ENCODE assay signal across 16 cellular contexts in the genomic region with DNA sequence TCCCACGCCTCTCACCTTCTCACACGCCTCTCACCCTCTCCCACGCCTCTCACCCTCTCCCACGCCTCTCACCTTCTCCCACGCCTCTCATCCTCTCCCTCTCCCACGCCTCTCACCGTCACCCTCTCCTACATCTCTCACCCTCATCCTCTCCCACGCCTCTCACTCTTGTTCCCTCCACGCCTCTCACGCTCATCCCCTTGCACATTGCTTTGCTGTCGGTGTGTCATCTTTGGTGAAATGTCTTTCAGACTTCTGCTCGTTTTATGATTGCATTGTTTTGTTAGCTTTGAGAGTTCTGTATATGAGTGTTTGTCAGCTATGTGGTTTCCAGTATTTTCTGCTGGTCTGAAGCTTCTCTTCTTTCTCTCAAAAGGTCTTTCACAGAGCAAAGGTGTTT.
DNase-seq lines count a peak whose midpoint lies in the region; ATAC-seq and TF ChIP-seq lines count a peak whose summit lies in the region.
"Had no signal": no experiment of that assay in that cellular context is flagged by ENCODE, and none has a peak within 500 bp of the region (broad histone marks: within the 10 kb centered on the region; RNA-seq: fewer than 3 reads in every experiment).

No MANE protein-coding gene starts in this region.

- peaks cover 7% of the 10 kb centered on the region for H3K9me3 Mint-ChIP-seq in MCF 10A (ENCODE audit: unreplicated experiment)
- peaks cover 9% of the 10 kb centered on the region for H3K9me3 Mint-ChIP-seq in activated naive CD8-positive, alpha-beta T cell (ENCODE audit: low read depth)
- peaks cover 14% of the 10 kb centered on the region for H3K9me3 Mint-ChIP-seq in natural killer cell treated with Interleukin-12 subunit alpha and Interleukin-12 subunit beta and Interleukin-15 and Interleukin-18, amount 100 ng/mL, for 72 hours

- no peak for TF ChIP-seq POLR2A in breast epithelium (IDR thresholded peaks at IDR 0.05)

- DNase-seq in MCF 10A (ENCODE audit: unreplicated experiment): no peak
- no peak for DNase-seq in breast epithelium (ENCODE audit: low spot score in 2 of 2)
- DNase-seq in natural killer cell treated with Interleukin-12 subunit alpha and Interleukin-12 subunit beta and Interleukin-15 and Interleukin-18, amount 100 ng/mL, for 72 hours (ENCODE audit: low spot score): no peak
- no peak for DNase-seq in iPS-NIHi11 (ENCODE audit: low spot score)
- no peak for DNase-seq in right atrium auricular region (ENCODE audit: low spot score)
- DNase-seq: ACHN, DMS79 treated with DMSO at 0.1 percent for 48 hours, HCEC 1CT, mesenchymal stem cell, NCI-H1436 treated with DMSO at 0.1 percent for 48 hours, NCI-H82, upper lobe of left lung had no signal

- TF ChIP-seq CTCF in MCF 10A (IDR thresholded peaks at IDR 0.05; ENCODE audit: unreplicated experiment): no peak
- no peak for TF ChIP-seq CTCF in breast epithelium (IDR thresholded peaks at IDR 0.05)
- no peak for TF ChIP-seq CTCF in right atrium auricular region (IDR thresholded peaks at IDR 0.05)

- POLR2A ChIA-PET in MCF 10A (lab: Yijun Ruan, JAX): interaction anchor here (1.8 kb wide), 1 partner anchor 21 kb away, joined by 4 read pairs; no protein-coding TSS in a partner anchor

- H3K4me1 ChIP-seq in breast epithelium: no peaks in the 10 kb centered on the region
- peaks cover 0 to 6% of the 10 kb centered on the region in 2 donors for H3K4me1 ChIP-seq in right atrium auricular region

- H3K27ac ChIP-seq in breast epithelium: no peak overlapping the region
- H3K27ac ChIP-seq in right atrium auricular region: no peak overlapping the region
- H3K27ac ChIP-seq: SK-N-MC, upper lobe of left lung had no signal

- peaks cover 11% of the 10 kb centered on the region for H3K4me1 Mint-ChIP-seq in MCF 10A (ENCODE audit: insufficient read depth, unreplicated experiment)
- H3K4me1 Mint-ChIP-seq in activated naive CD8-positive, alpha-beta T cell (ENCODE audit: low read depth): peaks cover 39% of the 10 kb centered on the region
- peaks cover 27 to 38% of the 10 kb centered on the region in 2 donors for H3K4me1 Mint-ChIP-seq in natural killer cell treated with Interleukin-12 subunit alpha and Interleukin-12 subunit beta and Interleukin-15 and Interleukin-18, amount 100 ng/mL, for 72 hours (ENCODE audit: low read depth in 2 of 2)

- no peaks in the 10 kb centered on the region for H3K27me3 Mint-ChIP-seq in MCF 10A (ENCODE audit: insufficient read depth, unreplicated experiment)
- H3K27me3 Mint-ChIP-seq in activated naive CD8-positive, alpha-beta T cell: no peaks in the 10 kb centered on the region
- H3K27me3 Mint-ChIP-seq in natural killer cell treated with Interleukin-12 subunit alpha and Interleukin-12 subunit beta and Interleukin-15 and Interleukin-18, amount 100 ng/mL, for 72 hours: no peaks in the 10 kb centered on the region

- no peak for ATAC-seq in natural killer cell treated with Interleukin-12 subunit alpha and Interleukin-12 subunit beta and Interleukin-15 and Interleukin-18, amount 100 ng/mL, for 72 hours
- ATAC-seq in HG03159 (IDR thresholded peaks at IDR 0.05; ENCODE audit: unreplicated experiment) (no peak), esophagus mucosa (no peak)

- CTCF ChIA-PET in MCF 10A (lab: Yijun Ruan, JAX): interaction anchor here (0.6 to 1.0 kb wide), 5 partner anchors 31 to 438 kb away, joined by 3 to 6 read pairs (median 4); no protein-coding TSS in a partner anchor

- peaks cover 0 to 4% of the 10 kb centered on the region in 2 donors for H3K9me3 ChIP-seq in breast epithelium
- H3K9me3 ChIP-seq in right atrium auricular region: peaks cover 0 to 10% of the 10 kb centered on the region in 2 donors
- H3K9me3 ChIP-seq: upper lobe of left lung had no signal

- no peaks in the 10 kb centered on the region for H3K27me3 ChIP-seq in breast epithelium
- H3K27me3 ChIP-seq in right atrium auricular region: no peaks in the 10 kb centered on the region
- H3K27me3 ChIP-seq: upper lobe of left lung had no signal

- no peak overlapping the region for H3K4me3 Mint-ChIP-seq in MCF 10A (ENCODE audit: unreplicated experiment)
- peak overlapping the region; percentile 69 for H3K4me3 Mint-ChIP-seq in activated naive CD8-positive, alpha-beta T cell
- H3K4me3 Mint-ChIP-seq in natural killer cell treated with Interleukin-12 subunit alpha and Interleukin-12 subunit beta and Interleukin-15 and Interleukin-18, amount 100 ng/mL, for 72 hours: peak overlapping the region; percentile 37

- H3K36me3 ChIP-seq in breast epithelium (peaks cover 4% of the 10 kb centered on the region), right atrium auricular region (peaks cover 24% of the 10 kb centered on the region)

- H3K4me3 ChIP-seq in breast epithelium: no peak overlapping the region
- H3K4me3 ChIP-seq in right atrium auricular region: no peak overlapping the region
- H3K4me3 ChIP-seq: SK-N-MC, upper lobe of left lung had no signal

- H3K36me3 Mint-ChIP-seq in MCF 10A (ENCODE audit: insufficient read depth, unreplicated experiment): peaks cover 65% of the 10 kb centered on the region
- peaks cover 30% of the 10 kb centered on the region for H3K36me3 Mint-ChIP-seq in activated naive CD8-positive, alpha-beta T cell
- peaks cover 41% of the 10 kb centered on the region for H3K36me3 Mint-ChIP-seq in natural killer cell treated with Interleukin-12 subunit alpha and Interleukin-12 subunit beta and Interleukin-15 and Interleukin-18, amount 100 ng/mL, for 72 hours

- no TSS peak for BruUV-seq in MCF 10A (replicated peaks; lab: Mats Ljungman, UMichigan)

- peak overlapping the region; percentile 90 for H3K27ac Mint-ChIP-seq in MCF 10A (ENCODE audit: low read depth, unreplicated experiment)
- H3K27ac Mint-ChIP-seq in activated naive CD8-positive, alpha-beta T cell: peak overlapping the region; percentile 64
- H3K27ac Mint-ChIP-seq in natural killer cell treated with Interleukin-12 subunit alpha and Interleukin-12 subunit beta and Interleukin-15 and Interleukin-18, amount 100 ng/mL, for 72 hours: peak overlapping the region; percentile 80 to 95

- intact Hi-C loops in MCF 10A (cut with micrococcal nuclease) (no loop called here), breast epithelium (cut with DNase I; ENCODE audit: low total_unique reads) (no loop called here)
